ENCODE assay signal across 8 cellular contexts in genomic region chr16:56610017-56610608, GRCh38. TPM values are rescaled to one million over a fixed set of nuclear protein-coding genes. Genes with fewer than 3 reads are reported as not detected.
DNase-seq lines count a peak whose midpoint lies in the region; ATAC-seq and TF ChIP-seq lines count a peak whose summit lies in the region.

No MANE protein-coding gene starts in this region.

- H3K9me3 ChIP-seq in OCI-LY3 (ENCODE audit: insufficient read depth, low read length), result no peaks in the 10 kb centered on the region

- H2AFZ ChIP-seq in OCI-LY3 (ENCODE audit: low read depth, low read length), result peak overlapping the region; percentile 3; the same call in 1 of the 2 replicates

- peak; percentile 30 for ATAC-seq in GM18868 (IDR thresholded peaks at IDR 0.05; ENCODE audit: unreplicated experiment)
- ATAC-seq in sciatic nerve, result peak; percentile 1
- no peak for ATAC-seq in HG02973 (IDR thresholded peaks at IDR 0.05; ENCODE audit: unreplicated experiment)
- ATAC-seq in GM21447 (IDR thresholded peaks at IDR 0.05; ENCODE audit: unreplicated experiment), result no peak

- TF ChIP-seq CTCF in OCI-LY3 (IDR thresholded peaks at IDR 0.05; ENCODE audit: low read depth, low read length) (peak; percentile 24; the same call in 1 of the 2 replicates), fibroblast of villous mesenchyme (IDR thresholded peaks at IDR 0.05; ENCODE audit: insufficient read depth, low read depth, low read length) (no peak)

- peaks cover 34% of the 10 kb centered on the region for H3K4me1 ChIP-seq in OCI-LY3 (ENCODE audit: low read length)

- H3K4me2 ChIP-seq in OCI-LY3 (ENCODE audit: low read length), result peak overlapping the region; percentile 100

- no peaks in the 10 kb centered on the region for H3K27me3 ChIP-seq in OCI-LY3 (ENCODE audit: low read depth, low read length)

- H3K9ac ChIP-seq in OCI-LY3 (ENCODE audit: low read length), result peak overlapping the region; percentile 79

- H3K79me2 ChIP-seq in OCI-LY3 (ENCODE audit: low read length), result no peaks in the 10 kb centered on the region

- intact Hi-C loops in sciatic nerve (cut with DNase I), result loop anchor here (5.0 kb wide), 1 partner anchor 1717 kb away; no protein-coding TSS in a partner anchor

- peak overlapping the region; percentile 37 for H3K27ac ChIP-seq in OCI-LY3 (ENCODE audit: low read length)

- H3K36me3 ChIP-seq in OCI-LY3 (replicated peaks; ENCODE audit: low read depth, low read length), result no peaks in the 10 kb centered on the region

- H3K4me3 ChIP-seq in OCI-LY3 (ENCODE audit: low read length), result peak overlapping the region; percentile 89
- H3K4me3 ChIP-seq in fibroblast of villous mesenchyme (ENCODE audit: low read depth, low read length), result peak overlapping the region; percentile 60

- DNase-seq in activated T-helper 1 cell treated with Interleukin-2 at 50 U/mL for 16 hours (ENCODE audit: low read depth) (peak; percentile 29), fibroblast of villous mesenchyme (ENCODE audit: low read depth) (peak; percentile 93), sciatic nerve (ENCODE audit: low spot score) (no peak), NCI-H1694 treated with DMSO at 0.1 percent for 48 hours (lab: John Stamatoyannopoulos, UW) (no peak)

- H4K20me1 ChIP-seq in OCI-LY3 (ENCODE audit: insufficient read depth, low read length), result no peaks in the 10 kb centered on the region

RNA-seq across cellular contexts. Expression of gene MT2A, which starts 1.7 kb away (rescaled TPM):
- 21.2 and 76.0 TPM in 2 replicates for total RNA-seq in fibroblast of villous mesenchyme
- 163 TPM for total RNA-seq in sciatic nerve

RNA-seq across cellular contexts. Expression of gene MT1E, which starts 15.5 kb away (rescaled TPM):
- total RNA-seq in fibroblast of villous mesenchyme, result 21.6 and 108 TPM in 2 replicates
- total RNA-seq in sciatic nerve, result 44.7 TPM

RNA-seq across cellular contexts. Expression of gene MT3, which starts 20.8 kb away (rescaled TPM):
- not detected in 2 replicates for total RNA-seq in fibroblast of villous mesenchyme
- 94.5 TPM for total RNA-seq in sciatic nerve

RNA-seq across cellular contexts. Expression of gene MT1M, which starts 22.3 kb away (rescaled TPM):
- total RNA-seq in fibroblast of villous mesenchyme (1.3 TPM in 1 of 2 replicates, not detected in the other), sciatic nerve (6.7 TPM)

RNA-seq across cellular contexts. Expression of gene MT1A, which starts 28.4 kb away (rescaled TPM):
- total RNA-seq in fibroblast of villous mesenchyme (1.3 and 1.9 TPM in 2 replicates), sciatic nerve (1.8 TPM)

Comparison
In these comparisons a context has a peak if more than half of its experiments do, and no peak if none do; other contexts are left out.
1. ATAC-seq: peak in GM18868 (single experiment) and sciatic nerve (single experiment); none in HG02973 (single experiment) and GM21447 (single experiment).
2. DNase-seq: peak in activated T-helper 1 cell treated with Interleukin-2 at 50 U/mL for 16 hours (single experiment) and fibroblast of villous mesenchyme (single experiment); none in sciatic nerve (single experiment) and NCI-H1694 treated with DMSO at 0.1 percent for 48 hours (single experiment).
3. RNA of gene MT3, which starts 20.8 kb away (total RNA-seq): 94.5 TPM in sciatic nerve (single experiment); not detected in fibroblast of villous mesenchyme; every median in the first group is over 10 times any median in the second.